Comparison of ENCODE assay signal across 8 cellular contexts in genomic region chr7:96075510-96076349, GRCh38.
A peak's percentile ranks its signal among the peaks of the same experiment; 100 is the strongest.
DNase-seq lines count a peak whose midpoint lies in the region; ATAC-seq, FAIRE-seq and TF ChIP-seq lines count a peak whose summit lies in the region.

No MANE protein-coding gene starts in this region.

- no peak overlapping the region for H3K27ac ChIP-seq in endothelial cell of umbilical vein (ENCODE audit: insufficient read depth, low read depth, low read length)

- peak; percentile 93 for ATAC-seq in GM19395 (IDR thresholded peaks at IDR 0.05; ENCODE audit: unreplicated experiment)
- peak; percentile 82 for ATAC-seq in HG03565 (IDR thresholded peaks at IDR 0.05; ENCODE audit: unreplicated experiment)

- H4K20me1 ChIP-seq in endothelial cell of umbilical vein (replicated peaks; ENCODE audit: control insufficient read depth, extremely low read depth, insufficient read depth, low read length), result no peaks in the 10 kb centered on the region

- DNase-seq in CD1c-positive myeloid dendritic cell (ENCODE audit: extremely low spot score), result peak; percentile 38
- DNase-seq in NCI-H774 (lab: John Stamatoyannopoulos, UW), result peak; percentile 76
- DNase-seq in activated CD8-positive, alpha-beta memory T cell treated with anti-CD3 and anti-CD28 coated beads, Interleukin-2, amount 50 U/mL, for 24 hours (ENCODE audit: extremely low read depth), result peak; percentile 9
- peak; percentile 56 for DNase-seq in endothelial cell of umbilical vein (ENCODE audit: low read depth, low spot score)
- peak; percentile 83 for DNase-seq in midbrain (lab: John Stamatoyannopoulos, UW)
- DNase-seq in stimulated activated CD8-positive, alpha-beta memory T cell treated with anti-CD3 and anti-CD28 coated beads, Interleukin-4, amount 100 ng/mL, for 24 hours (ENCODE audit: low read depth), result peak; percentile 12

- H3K36me3 ChIP-seq in endothelial cell of umbilical vein (ENCODE audit: control insufficient read depth in 2 of 2, extremely low read depth in 1 of 2, insufficient read depth in 2 of 2, low read length in 2 of 2), result no peaks in the 10 kb centered on the region

- BruUV-seq in endothelial cell of umbilical vein (replicated peaks; lab: Mats Ljungman, UMichigan), result no TSS peak

- dilution Hi-C loops in endothelial cell of umbilical vein (cut with MboI; ENCODE audit: extremely low pct_ligation_motif_present, low sequenced_read_pairs), result no loop called here

- peaks cover 8% of the 10 kb centered on the region for H3K4me1 ChIP-seq in endothelial cell of umbilical vein (ENCODE audit: control insufficient read depth, extremely low read depth, insufficient read depth, low read length)

- TF ChIP-seq CTCF in endothelial cell of umbilical vein (IDR thresholded peaks at IDR 0.05; ENCODE audit: extremely low read depth in 1 of 2, insufficient read depth in 1 of 2, low read depth in 1 of 2, low read length in 2 of 2), result peak; percentile 88 to 90

- no peak for TF ChIP-seq POLR2A in endothelial cell of umbilical vein (IDR thresholded peaks at IDR 0.05; ENCODE audit: low read depth, low read length)

- POLR2A ChIA-PET in endothelial cell of umbilical vein (lab: Charles Lee), result no interaction called here

- peak overlapping the region; percentile 98 for H3K4me2 ChIP-seq in endothelial cell of umbilical vein (ENCODE audit: insufficient read depth, low read length)

- H3K27me3 ChIP-seq in endothelial cell of umbilical vein (ENCODE audit: control insufficient read depth in 2 of 2, insufficient read depth in 2 of 2, low read length in 2 of 2), result peaks cover 0 to 3% of the 10 kb centered on the region in 2 experiments

- peak overlapping the region; percentile 46 to 80 (median 80) for H3K4me3 ChIP-seq in endothelial cell of umbilical vein (replicated peaks in 1 of 3; ENCODE audit: insufficient read depth in 1 of 3, low read depth in 1 of 3, low read length in 3 of 3)

- peak overlapping the region; percentile 99 for H2AFZ ChIP-seq in endothelial cell of umbilical vein (ENCODE audit: low read depth, low read length)

- peak overlapping the region; percentile 21 for H3K9ac ChIP-seq in endothelial cell of umbilical vein (replicated peaks; ENCODE audit: extremely low read depth, insufficient read depth, low read length)

- CTCF ChIA-PET in endothelial cell of umbilical vein (lab: Charles Lee), result interaction anchor here (0.6 to 5.2 kb wide), 15 partner anchors 8 to 951 kb away, joined by 3 to 125 read pairs (median 4); no protein-coding TSS in a partner anchor

- peak; percentile 88 for FAIRE-seq in endothelial cell of umbilical vein (lab: Jason Lieb, UNC)

- intact Hi-C loops in endothelial cell of umbilical vein (cut with micrococcal nuclease), result loop anchor here (1.0 to 10.0 kb wide), 13 partner anchors 107 to 989 kb away; partner anchors contain the start of genes SEM1 and SLC25A13

- no peaks in the 10 kb centered on the region for H3K79me2 ChIP-seq in endothelial cell of umbilical vein (ENCODE audit: control insufficient read depth, insufficient read depth, low read length)

- H3K9me3 ChIP-seq in endothelial cell of umbilical vein (replicated peaks; ENCODE audit: control insufficient read depth, insufficient read depth, low read length), result no peaks in the 10 kb centered on the region

- no peaks in the 10 kb centered on the region for H3K9me1 ChIP-seq in endothelial cell of umbilical vein (replicated peaks; ENCODE audit: control insufficient read depth, extremely low read depth, insufficient read depth, low read length)

TF ChIP-seq in endothelial cell of umbilical vein, 7 proteins besides CTCF, POLR2A, EP300 and RAD21:
- no peak for TF ChIP-seq GATA2 (IDR thresholded peaks at IDR 0.05; ENCODE audit: insufficient read depth, insufficient read length, low read depth, low read length)
- no peak for TF ChIP-seq FOS (IDR thresholded peaks at IDR 0.05; ENCODE audit: borderline replicate concordance, insufficient read depth, low read length)
- TF ChIP-seq EZH2 (IDR thresholded peaks at IDR 0.05; ENCODE audit: borderline replicate concordance, low read depth, low read length, severe bottlenecking), result no peak
- TF ChIP-seq MAX (IDR thresholded peaks at IDR 0.05; ENCODE audit: insufficient read depth, insufficient read length), result no peak
- no peak for TF ChIP-seq POLR2AphosphoS5 (IDR thresholded peaks at IDR 0.05; ENCODE audit: insufficient read depth, low read depth, low read length)
- TF ChIP-seq MYC (IDR thresholded peaks at IDR 0.05; ENCODE audit: low read depth, low read length), result no peak
- TF ChIP-seq JUN (IDR thresholded peaks at IDR 0.05; ENCODE audit: borderline replicate concordance, insufficient read depth, insufficient read length, low read depth), result no peak

Comparison
In these comparisons a context has a peak if more than half of its experiments do, and no peak if none do; other contexts are left out.
1. DNase-seq: peak in every context shown above with its lines; median percentile 83 in midbrain; 76 in NCI-H774; 56 in endothelial cell of umbilical vein; 38 in CD1c-positive myeloid dendritic cell; 12 in stimulated activated CD8-positive, alpha-beta memory T cell treated with anti-CD3 and anti-CD28 coated beads, Interleukin-4, amount 100 ng/mL, for 24 hours; 9 in activated CD8-positive, alpha-beta memory T cell treated with anti-CD3 and anti-CD28 coated beads, Interleukin-2, amount 50 U/mL, for 24 hours.